In genomic region chr20:622161-622560, GRCh38 we compare ENCODE assay signal across 1 cellular context.
TF ChIP-seq lines count a peak whose summit lies in the region.

No MANE protein-coding gene starts in this region.

TF ChIP-seq in K562, 482 proteins besides CTCF, POLR2A, EP300 and RAD21 (continued from another document):
- TF ChIP-seq FOXP4 (CRISPR knock-in tag; IDR thresholded peaks at IDR 0.05; ENCODE audit: borderline replicate concordance) (no peak), MXI1 (IDR thresholded peaks at IDR 0.05; ENCODE audit: low read depth, low read length) (no peak), ZBTB49 (CRISPR knock-in tag; IDR thresholded peaks at IDR 0.05; ENCODE audit: borderline replicate concordance) (no peak), SFPQ (IDR thresholded peaks at IDR 0.05; ENCODE audit: low read depth, low read length) (no peak), CSDE1 (IDR thresholded peaks at IDR 0.05) (no peak), VEZF1 (CRISPR knock-in tag; IDR thresholded peaks at IDR 0.05) (no peak), PKNOX1 (IDR thresholded peaks at IDR 0.05) (no peak), ZC3H8 (IDR thresholded peaks at IDR 0.05) (no peak), C11orf30 (IDR thresholded peaks at IDR 0.05; ENCODE audit: low read depth) (peak; percentile 37; the same call in 1 of the 2 replicates), EGR1 (conservative IDR thresholded peaks at IDR 0.05) (no peak), CBFA2T2 (conservative IDR thresholded peaks at IDR 0.05) (no peak), TSHZ1 (CRISPR knock-in tag; IDR thresholded peaks at IDR 0.05) (no peak)
